ENCODE assay signal across 1 cellular context in the genomic region with DNA sequence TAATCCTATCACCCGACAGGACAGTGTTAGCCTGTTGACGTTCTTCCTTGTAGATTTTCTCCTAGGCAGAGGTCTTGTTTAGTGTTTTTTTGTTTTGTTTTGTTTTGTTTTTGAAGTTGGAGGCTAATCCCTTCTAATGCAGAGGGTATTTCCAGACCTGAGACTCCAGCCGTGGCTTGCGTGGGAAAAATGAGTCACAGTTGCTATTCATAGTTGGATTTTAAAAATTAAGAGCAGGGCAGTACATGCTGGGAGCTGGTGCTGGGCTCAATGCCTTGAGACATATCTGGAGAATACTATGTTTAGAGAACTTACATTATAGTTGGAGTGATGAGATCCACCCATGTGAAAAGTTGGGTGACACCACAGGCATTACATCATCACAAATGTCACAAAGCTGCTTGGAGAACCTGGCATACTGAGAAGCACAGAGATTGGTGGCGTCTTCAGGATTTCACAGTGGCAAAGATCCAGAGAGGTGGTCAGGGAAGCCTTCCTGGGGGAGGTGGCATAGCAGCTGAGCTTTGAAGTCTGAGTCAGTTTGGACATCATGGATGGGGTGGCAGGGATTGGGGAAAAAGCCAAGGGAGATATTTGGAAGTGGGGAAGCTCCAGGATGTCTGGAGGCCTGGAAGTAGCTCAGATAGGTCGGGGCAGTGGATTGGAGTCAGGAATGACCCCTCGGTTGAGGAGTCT.
TF ChIP-seq lines count a peak whose summit lies in the region.

No MANE protein-coding gene starts in this region.

TF ChIP-seq in HCT116, 20 proteins besides CTCF, POLR2A, EP300 and RAD21 (continued from another document):
- TF ChIP-seq ZBTB33 (IDR thresholded peaks at IDR 0.05; ENCODE audit: extremely low read depth, insufficient replicate concordance, low read length) (no peak), FOSL1 (IDR thresholded peaks at IDR 0.05; ENCODE audit: low read depth) (peak; percentile 25; the same call in 1 of the 2 replicates), SP1 (IDR thresholded peaks at IDR 0.05; ENCODE audit: low read depth) (0 out of 2 replicates have a peak, but pooled peaks have one; percentile 15)
TF ChIP-seq in HCT116: peak in this region for 2.
